In genomic region chr7:835491-836401, GRCh38 we compare ENCODE assay signal across 9 cellular contexts. TPM values are rescaled to one million over a fixed set of nuclear protein-coding genes. Genes with fewer than 3 reads are reported as not detected.
DNase-seq lines count a peak whose midpoint lies in the region; ATAC-seq, FAIRE-seq and TF ChIP-seq lines count a peak whose summit lies in the region.
"Had no signal": no experiment of that assay in that cellular context is flagged by ENCODE, and none has a peak within 500 bp of the region (broad histone marks: within the 10 kb centered on the region; RNA-seq: fewer than 3 reads in every experiment).

No MANE protein-coding gene starts in this region.

- peak overlapping the region; percentile 23 for H3K4me2 ChIP-seq in astrocyte (ENCODE audit: low read length)

- H3K27ac Mint-ChIP-seq in activated naive CD8-positive, alpha-beta T cell treated with anti-CD3 and anti-CD28 coated beads, Interleukin-2, amount 10 ng/mL, durations not matched to agents 7 days and 5 days, result peak overlapping the region; percentile 8
- no peak overlapping the region for H3K27ac Mint-ChIP-seq in activated naive CD8-positive, alpha-beta T cell treated with anti-CD3 and anti-CD28 coated beads for 36 hours
- H3K27ac Mint-ChIP-seq in astrocyte (ENCODE audit: unreplicated experiment), result no peak overlapping the region

- H3K9me3 Mint-ChIP-seq in activated naive CD8-positive, alpha-beta T cell treated with anti-CD3 and anti-CD28 coated beads, Interleukin-2, amount 10 ng/mL, durations not matched to agents 7 days and 5 days, result no peaks in the 10 kb centered on the region
- H3K9me3 Mint-ChIP-seq in activated naive CD8-positive, alpha-beta T cell treated with anti-CD3 and anti-CD28 coated beads for 36 hours, result no peaks in the 10 kb centered on the region
- H3K9me3 Mint-ChIP-seq in astrocyte (ENCODE audit: unreplicated experiment), result no peaks in the 10 kb centered on the region

- H3K4me1 Mint-ChIP-seq in activated naive CD8-positive, alpha-beta T cell treated with anti-CD3 and anti-CD28 coated beads, Interleukin-2, amount 10 ng/mL, durations not matched to agents 7 days and 5 days, result peaks cover 26% of the 10 kb centered on the region
- H3K4me1 Mint-ChIP-seq in activated naive CD8-positive, alpha-beta T cell treated with anti-CD3 and anti-CD28 coated beads for 36 hours, result peaks cover 38% of the 10 kb centered on the region
- peaks cover 34% of the 10 kb centered on the region for H3K4me1 Mint-ChIP-seq in astrocyte (ENCODE audit: low read depth, unreplicated experiment)

- 64 to 77% methylated on average over 27 of the region's 27 CpGs for WGBS in lung, 2 donors
- whole genome bisulfite sequencing in urinary bladder, result 81% methylated on average over 27 of the region's 27 CpGs

- H3K27me3 ChIP-seq in astrocyte (ENCODE audit: insufficient read depth, low read length) (no peaks in the 10 kb centered on the region), lung (ENCODE audit: control insufficient read depth, insufficient read depth) (no peaks in the 10 kb centered on the region)
- H3K27me3 ChIP-seq: BE2C had no signal

- peaks cover 9% of the 10 kb centered on the region for H3K36me3 Mint-ChIP-seq in activated naive CD8-positive, alpha-beta T cell treated with anti-CD3 and anti-CD28 coated beads, Interleukin-2, amount 10 ng/mL, durations not matched to agents 7 days and 5 days
- peaks cover 26% of the 10 kb centered on the region for H3K36me3 Mint-ChIP-seq in activated naive CD8-positive, alpha-beta T cell treated with anti-CD3 and anti-CD28 coated beads for 36 hours
- peaks cover 17% of the 10 kb centered on the region for H3K36me3 Mint-ChIP-seq in astrocyte (ENCODE audit: low read depth, unreplicated experiment)

- no peak overlapping the region for H3K9ac ChIP-seq in astrocyte (ENCODE audit: low read length)

- no peak for ATAC-seq in activated naive CD8-positive, alpha-beta T cell treated with anti-CD3 and anti-CD28 coated beads, Interleukin-2, amount 10 ng/mL, durations not matched to agents 7 days and 5 days (ENCODE audit: low read depth)
- no peak for ATAC-seq in lung (ENCODE audit: insufficient read depth, low FRiP score)
- no peak for ATAC-seq in activated CD4-positive, CD25-positive, alpha-beta regulatory T cell treated with anti-CD3 and anti-CD28 coated beads, Interleukin-2, amount 50 U/mL, for 24 hours

- H3K4me3 ChIP-seq in astrocyte (ENCODE audit: insufficient read depth, low read depth, low read length), result no peak overlapping the region
- no peak overlapping the region for H3K4me3 ChIP-seq in lung
- no peak overlapping the region for H3K4me3 ChIP-seq in urinary bladder (ENCODE audit: low read depth, low read length)

- H3K4me1 ChIP-seq in astrocyte (ENCODE audit: insufficient read depth, low read length) (peaks cover 37% of the 10 kb centered on the region), lung (ENCODE audit: control insufficient read depth in 2 of 2, insufficient read depth in 2 of 2, low read length in 2 of 2) (peaks cover 8 to 18% of the 10 kb centered on the region in 2 donors), urinary bladder (ENCODE audit: insufficient read depth) (peaks cover under 1% of the 10 kb centered on the region)
- H3K4me1 ChIP-seq: BE2C had no signal

- H4K20me1 ChIP-seq in astrocyte (ENCODE audit: insufficient read depth, low read length), result peaks cover 39% of the 10 kb centered on the region

- no peak for TF ChIP-seq CTCF in astrocyte (IDR thresholded peaks at IDR 0.05; ENCODE audit: insufficient read depth, low read depth, low read length)
- no peak for TF ChIP-seq CTCF in lung (IDR thresholded peaks at IDR 0.05; ENCODE audit: control extremely low read depth, extremely low read depth)

- POLR2A ChIA-PET in activated naive CD8-positive, alpha-beta T cell treated with anti-CD3 and anti-CD28 coated beads, Interleukin-2, amount 10 ng/mL, durations not matched to agents 7 days and 5 days (lab: Charles Lee), result no interaction called here

- H3K9me3 ChIP-seq in astrocyte (ENCODE audit: insufficient read depth, low read depth, low read length) (peaks cover 4% of the 10 kb centered on the region), lung (ENCODE audit: control insufficient read depth in 2 of 2, insufficient read depth in 1 of 2, low read length in 1 of 2) (no peaks in the 10 kb centered on the region)
- H3K9me3 ChIP-seq: BE2C had no signal

- no peak overlapping the region for H3K27ac ChIP-seq in astrocyte (ENCODE audit: low read depth, low read length)
- peak overlapping the region; percentile 46 to 52 for H3K27ac ChIP-seq in lung (ENCODE audit: low read depth in 1 of 2, low read length in 1 of 2)
- peak overlapping the region; percentile 12 for H3K27ac ChIP-seq in urinary bladder (ENCODE audit: low read depth)

- no peak overlapping the region for H3K4me3 Mint-ChIP-seq in activated naive CD8-positive, alpha-beta T cell treated with anti-CD3 and anti-CD28 coated beads, Interleukin-2, amount 10 ng/mL, durations not matched to agents 7 days and 5 days
- H3K4me3 Mint-ChIP-seq in activated naive CD8-positive, alpha-beta T cell treated with anti-CD3 and anti-CD28 coated beads for 36 hours, result no peak overlapping the region
- no peak overlapping the region for H3K4me3 Mint-ChIP-seq in astrocyte (ENCODE audit: unreplicated experiment)

- H3K36me3 ChIP-seq in astrocyte (ENCODE audit: insufficient read depth, low read length) (peaks cover 12% of the 10 kb centered on the region), lung (ENCODE audit: control insufficient read depth in 2 of 2, insufficient read depth in 2 of 2, low read length in 2 of 2) (peaks cover 0 to 22% of the 10 kb centered on the region in 2 donors), urinary bladder (ENCODE audit: insufficient read depth) (peaks cover 6% of the 10 kb centered on the region)

- peaks cover 78% of the 10 kb centered on the region for H3K79me2 ChIP-seq in astrocyte (ENCODE audit: insufficient read depth, low read length)

- no peak for DNase-seq in activated naive CD8-positive, alpha-beta T cell treated with anti-CD3 and anti-CD28 coated beads, Interleukin-2, amount 10 ng/mL, durations not matched to agents 7 days and 5 days
- DNase-seq in activated naive CD8-positive, alpha-beta T cell treated with anti-CD3 and anti-CD28 coated beads for 36 hours, result no peak
- no peak for DNase-seq in astrocyte (ENCODE audit: low read depth)
- no peak for DNase-seq in lung (ENCODE audit: low spot score)
- DNase-seq in stimulated activated CD4-positive, alpha-beta T cell treated with anti-CD3 and anti-CD28 coated beads, Interleukin-12 subunit alpha, Interleukin-12 subunit beta, amount 100 ng/mL, for 4 hours, result no peak
- no peak for DNase-seq in DMS153 (lab: John Stamatoyannopoulos, UW)

- FAIRE-seq in astrocyte (lab: Jason Lieb, UNC), result no peak

- no peak overlapping the region for H2AFZ ChIP-seq in astrocyte (ENCODE audit: low read depth, low read length)

- H3K27me3 Mint-ChIP-seq in activated naive CD8-positive, alpha-beta T cell treated with anti-CD3 and anti-CD28 coated beads, Interleukin-2, amount 10 ng/mL, durations not matched to agents 7 days and 5 days, result no peaks in the 10 kb centered on the region
- no peaks in the 10 kb centered on the region for H3K27me3 Mint-ChIP-seq in activated naive CD8-positive, alpha-beta T cell treated with anti-CD3 and anti-CD28 coated beads for 36 hours
- H3K27me3 Mint-ChIP-seq in astrocyte (ENCODE audit: low read depth, unreplicated experiment), result no peaks in the 10 kb centered on the region

RNA-seq across cellular contexts. Expression of gene SUN1, which starts 3.5 kb away (rescaled TPM):
- 10 to 100 TPM; 86.3 to 86.7 TPM for total RNA-seq in activated naive CD8-positive, alpha-beta T cell treated with anti-CD3 and anti-CD28 coated beads, Interleukin-2, amount 10 ng/mL, durations not matched to agents 7 days and 5 days
- total RNA-seq in activated naive CD8-positive, alpha-beta T cell treated with anti-CD3 and anti-CD28 coated beads for 36 hours, result 10 to 100 TPM; 50.1 to 53.4 TPM
- total RNA-seq in astrocyte (109 and 121 TPM in 2 replicates), lung (100 to 1,000 TPM; 133 to 349 TPM), urinary bladder (238 TPM)
- polyA plus RNA-seq in lung (10 to 100 TPM; 69.6 to 74.4 TPM), urinary bladder (103 TPM)

RNA-seq across cellular contexts. Expression of gene GET4, which starts 40.6 kb away (rescaled TPM):
- 10 to 100 TPM; 44.1 to 44.7 TPM for total RNA-seq in activated naive CD8-positive, alpha-beta T cell treated with anti-CD3 and anti-CD28 coated beads, Interleukin-2, amount 10 ng/mL, durations not matched to agents 7 days and 5 days
- 10 to 100 TPM; 35.2 to 39.6 TPM for total RNA-seq in activated naive CD8-positive, alpha-beta T cell treated with anti-CD3 and anti-CD28 coated beads for 36 hours
- total RNA-seq in astrocyte (32.1 and 43.0 TPM in 2 replicates), lung (10 to 100 TPM; 34.1 to 39.9 TPM), urinary bladder (11.6 TPM)
- polyA plus RNA-seq in lung (10 to 100 TPM; 40.1 to 41.8 TPM), urinary bladder (42.4 TPM)
